ENCODE assay signal across 8 cellular contexts in genomic region chr2:231394201-231395141, GRCh38. TPM values are rescaled to one million over a fixed set of nuclear protein-coding genes. Genes with fewer than 3 reads are reported as not detected.
DNase-seq lines count a peak whose midpoint lies in the region; ATAC-seq and TF ChIP-seq lines count a peak whose summit lies in the region.

No MANE protein-coding gene starts in this region.

- H3K36me3 Mint-ChIP-seq in activated CD4-positive, alpha-beta T cell treated with anti-CD3 and anti-CD28 coated beads, Interleukin-2, amount 10 ng/mL, durations not matched to agents 7 days and 5 days (ENCODE audit: low read depth) = peaks cover 2% of the 10 kb centered on the region
- no peaks in the 10 kb centered on the region for H3K36me3 Mint-ChIP-seq in activated CD4-positive, alpha-beta T cell treated with anti-CD3 and anti-CD28 coated beads for 36 hours (ENCODE audit: low read depth)

- H3K4me3 ChIP-seq in LNCaP clone FGC (ENCODE audit: low read depth, low read length) = no peak overlapping the region

- TF ChIP-seq CTCF in LNCaP clone FGC (IDR thresholded peaks at IDR 0.05; ENCODE audit: control insufficient read depth, extremely low read depth, insufficient read depth) (peak; percentile 25), foreskin keratinocyte (conservative IDR thresholded peaks at IDR 0.05) (peak; percentile 28)

- no peak for ATAC-seq in activated CD4-positive, alpha-beta T cell treated with anti-CD3 and anti-CD28 coated beads for 36 hours
- ATAC-seq in GM21825 (IDR thresholded peaks at IDR 0.05; ENCODE audit: unreplicated experiment) (peak; percentile 45), foreskin keratinocyte (no peak)

- no peaks in the 10 kb centered on the region for H3K4me1 ChIP-seq in foreskin keratinocyte

- H3K27ac ChIP-seq in foreskin keratinocyte = no peak overlapping the region

- POLR2A ChIA-PET in activated CD4-positive, alpha-beta T cell treated with anti-CD3 and anti-CD28 coated beads, Interleukin-2, amount 10 ng/mL, durations not matched to agents 7 days and 5 days (lab: Charles Lee) = no interaction called here
- POLR2A ChIA-PET in activated CD4-positive, alpha-beta T cell treated with anti-CD3 and anti-CD28 coated beads for 36 hours (lab: Charles Lee) = no interaction called here

- intact Hi-C loops in activated CD4-positive, alpha-beta T cell treated with anti-CD3 and anti-CD28 coated beads for 36 hours (cut with DNase I, micrococcal nuclease) = no loop called here

- no peaks in the 10 kb centered on the region for H3K9me3 Mint-ChIP-seq in activated CD4-positive, alpha-beta T cell treated with anti-CD3 and anti-CD28 coated beads, Interleukin-2, amount 10 ng/mL, durations not matched to agents 7 days and 5 days
- no peaks in the 10 kb centered on the region for H3K9me3 Mint-ChIP-seq in activated CD4-positive, alpha-beta T cell treated with anti-CD3 and anti-CD28 coated beads for 36 hours (ENCODE audit: low read depth)

- CTCF ChIA-PET in activated CD4-positive, alpha-beta T cell treated with anti-CD3 and anti-CD28 coated beads, Interleukin-2, amount 10 ng/mL, durations not matched to agents 7 days and 5 days (lab: Charles Lee) = interaction anchor here (1.0 to 1.5 kb wide), 5 partner anchors 11 to 291 kb away, joined by 3 to 5 read pairs (median 4); no protein-coding TSS in a partner anchor
- CTCF ChIA-PET in activated CD4-positive, alpha-beta T cell treated with anti-CD3 and anti-CD28 coated beads for 36 hours (lab: Charles Lee) = interaction anchor here (0.9 to 2.2 kb wide), 4 partner anchors 11 to 19 kb away, joined by 3 to 5 read pairs (median 4); no protein-coding TSS in a partner anchor

- DNase-seq in activated CD4-positive, alpha-beta T cell treated with anti-CD3 and anti-CD28 coated beads, Interleukin-2, amount 10 ng/mL, durations not matched to agents 7 days and 5 days = no peak
- no peak for DNase-seq in activated CD4-positive, alpha-beta T cell treated with anti-CD3 and anti-CD28 coated beads for 36 hours
- no peak for DNase-seq in LNCaP clone FGC (ENCODE audit: low read depth)
- DNase-seq in foreskin keratinocyte = no peak
- DNase-seq in HCEC 1CT = no peak
- no peak for DNase-seq in activated effector memory CD4-positive, alpha-beta T cell treated with anti-CD3 and anti-CD28 coated beads, Interleukin-2, amount 50 U/mL, for 16 hours
- DNase-seq in activated CD4-positive, alpha-beta T cell treated with anti-CD3 and anti-CD28 coated beads, Interleukin-2, amount 50 U/mL, for 48 hours = no peak

- H3K27me3 Mint-ChIP-seq in activated CD4-positive, alpha-beta T cell treated with anti-CD3 and anti-CD28 coated beads, Interleukin-2, amount 10 ng/mL, durations not matched to agents 7 days and 5 days = peaks cover 25% of the 10 kb centered on the region
- peaks cover 28% of the 10 kb centered on the region for H3K27me3 Mint-ChIP-seq in activated CD4-positive, alpha-beta T cell treated with anti-CD3 and anti-CD28 coated beads for 36 hours

- peaks cover 35% of the 10 kb centered on the region for H3K27me3 ChIP-seq in foreskin keratinocyte

- peaks cover 15% of the 10 kb centered on the region for H3K4me1 Mint-ChIP-seq in activated CD4-positive, alpha-beta T cell treated with anti-CD3 and anti-CD28 coated beads, Interleukin-2, amount 10 ng/mL, durations not matched to agents 7 days and 5 days
- H3K4me1 Mint-ChIP-seq in activated CD4-positive, alpha-beta T cell treated with anti-CD3 and anti-CD28 coated beads for 36 hours = peaks cover 18% of the 10 kb centered on the region

- H3K27ac Mint-ChIP-seq in activated CD4-positive, alpha-beta T cell treated with anti-CD3 and anti-CD28 coated beads, Interleukin-2, amount 10 ng/mL, durations not matched to agents 7 days and 5 days = no peak overlapping the region
- H3K27ac Mint-ChIP-seq in activated CD4-positive, alpha-beta T cell treated with anti-CD3 and anti-CD28 coated beads for 36 hours = no peak overlapping the region

- peak overlapping the region; percentile 33 for H3K4me3 Mint-ChIP-seq in activated CD4-positive, alpha-beta T cell treated with anti-CD3 and anti-CD28 coated beads, Interleukin-2, amount 10 ng/mL, durations not matched to agents 7 days and 5 days
- no peak overlapping the region for H3K4me3 Mint-ChIP-seq in activated CD4-positive, alpha-beta T cell treated with anti-CD3 and anti-CD28 coated beads for 36 hours

RNA-seq across cellular contexts. Expression of gene B3GNT7, which starts 1.0 kb away (rescaled TPM):
- total RNA-seq in activated CD4-positive, alpha-beta T cell treated with anti-CD3 and anti-CD28 coated beads, Interleukin-2, amount 10 ng/mL, durations not matched to agents 7 days and 5 days = not detected
- not detected for total RNA-seq in activated CD4-positive, alpha-beta T cell treated with anti-CD3 and anti-CD28 coated beads for 36 hours
- 0.07 and 0.10 TPM in 2 replicates for total RNA-seq in foreskin keratinocyte
- 0.07 and 0.08 TPM in 2 replicates for polyA plus RNA-seq in foreskin keratinocyte
